1 cellular context compared by ENCODE assay signal in the genomic region with DNA sequence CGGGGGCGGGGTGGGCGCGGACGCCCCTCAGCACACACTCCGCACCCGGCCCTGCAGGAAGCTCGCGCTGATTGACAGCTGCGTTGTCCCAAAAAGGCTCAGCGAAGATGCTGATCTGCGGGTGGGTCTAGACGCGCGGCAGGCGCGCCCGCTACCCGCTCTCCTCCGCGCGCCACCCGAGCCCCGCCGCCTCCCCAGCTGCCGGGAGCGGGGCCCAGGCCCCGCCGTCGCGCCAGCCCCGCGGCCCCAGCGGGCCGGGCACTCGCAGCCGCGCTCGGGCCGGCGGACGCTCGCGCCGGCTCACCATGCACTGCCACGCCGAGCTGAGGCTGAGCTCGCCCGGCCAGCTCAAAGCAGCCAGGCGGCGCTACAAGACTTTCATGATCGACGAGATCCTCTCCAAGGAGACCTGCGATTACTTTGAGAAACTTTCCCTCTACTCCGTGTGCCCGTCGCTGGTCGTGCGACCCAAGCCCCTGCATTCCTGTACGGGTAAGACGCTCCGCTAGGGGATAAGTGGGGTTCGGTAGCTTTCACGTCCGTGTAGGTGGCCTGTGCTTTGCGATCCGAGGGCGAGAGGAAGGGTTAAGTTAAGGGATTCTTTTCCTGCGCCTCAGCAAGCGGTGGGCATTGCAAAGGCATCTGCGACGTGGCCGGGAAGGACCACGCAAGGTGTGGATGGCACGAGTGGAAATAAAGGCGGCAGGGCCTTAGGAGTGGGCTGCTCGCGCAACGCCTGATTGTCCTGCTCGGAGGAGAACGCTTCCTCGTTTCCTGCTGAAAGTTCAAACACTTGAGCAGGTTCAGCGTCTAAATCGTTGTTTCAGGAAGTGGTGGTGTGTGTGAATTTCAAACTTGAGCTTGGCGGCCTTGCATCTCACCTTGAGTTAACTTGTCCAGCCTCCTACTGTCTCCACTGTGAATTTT.
TF ChIP-seq lines count a peak whose summit lies in the region.

A gene with protein sequence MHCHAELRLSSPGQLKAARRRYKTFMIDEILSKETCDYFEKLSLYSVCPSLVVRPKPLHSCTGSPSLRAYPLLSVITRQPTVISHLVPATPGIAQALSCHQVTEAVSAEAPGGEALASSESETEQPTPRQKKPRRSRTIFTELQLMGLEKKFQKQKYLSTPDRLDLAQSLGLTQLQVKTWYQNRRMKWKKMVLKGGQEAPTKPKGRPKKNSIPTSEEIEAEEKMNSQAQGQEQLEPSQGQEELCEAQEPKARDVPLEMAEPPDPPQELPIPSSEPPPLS (plus strand): TSS at position 118 of the 927 bp plus-strand sequence. CDS start 188 bp downstream, at position 306.

TF ChIP-seq in HCT116, 20 proteins besides CTCF, POLR2A, EP300 and RAD21:
- TF ChIP-seq, protein P1, sequence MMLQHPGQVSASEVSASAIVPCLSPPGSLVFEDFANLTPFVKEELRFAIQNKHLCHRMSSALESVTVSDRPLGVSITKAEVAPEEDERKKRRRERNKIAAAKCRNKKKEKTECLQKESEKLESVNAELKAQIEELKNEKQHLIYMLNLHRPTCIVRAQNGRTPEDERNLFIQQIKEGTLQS (IDR thresholded peaks at IDR 0.05) = no peak
- TF ChIP-seq ZFX (IDR thresholded peaks at IDR 0.05) = peak; percentile 15; the same call in 1 of the 2 replicates
